2 cellular contexts compared by ENCODE assay signal in the genomic region with DNA sequence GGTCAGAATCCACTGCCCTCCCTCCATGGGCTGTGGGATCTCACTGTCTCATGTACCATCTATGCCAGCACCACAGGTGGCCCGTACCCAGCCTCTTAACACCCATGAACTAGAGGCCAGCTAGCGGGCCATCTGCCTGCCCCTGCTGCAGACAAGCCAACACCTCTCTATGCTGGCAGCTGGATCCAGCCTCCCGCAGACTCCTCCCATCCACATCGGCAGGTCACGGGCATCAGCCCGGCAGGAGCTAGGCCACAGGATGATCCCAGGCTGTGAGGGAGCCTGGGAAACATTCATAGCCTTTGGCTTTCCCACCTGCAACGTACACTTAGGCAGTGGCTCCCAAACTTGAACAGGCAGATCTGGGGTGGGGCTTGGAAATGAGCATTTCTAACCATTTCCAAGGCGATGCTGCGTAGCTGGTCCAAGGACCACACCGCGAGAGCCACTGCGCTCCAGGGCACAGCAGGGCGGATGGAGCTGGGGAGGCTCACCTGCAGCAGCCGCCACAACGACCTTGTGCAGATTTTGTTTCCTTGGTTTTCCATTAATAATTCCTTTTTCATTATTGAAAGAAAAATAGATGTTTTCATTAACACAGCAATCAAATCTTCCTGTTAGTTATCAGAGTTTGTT.
TF ChIP-seq lines count a peak whose summit lies in the region.

No MANE protein-coding gene starts in this region.

TF ChIP-seq in HepG2, 621 proteins besides CTCF, POLR2A, EP300 and RAD21:
- TF ChIP-seq, protein P1, sequence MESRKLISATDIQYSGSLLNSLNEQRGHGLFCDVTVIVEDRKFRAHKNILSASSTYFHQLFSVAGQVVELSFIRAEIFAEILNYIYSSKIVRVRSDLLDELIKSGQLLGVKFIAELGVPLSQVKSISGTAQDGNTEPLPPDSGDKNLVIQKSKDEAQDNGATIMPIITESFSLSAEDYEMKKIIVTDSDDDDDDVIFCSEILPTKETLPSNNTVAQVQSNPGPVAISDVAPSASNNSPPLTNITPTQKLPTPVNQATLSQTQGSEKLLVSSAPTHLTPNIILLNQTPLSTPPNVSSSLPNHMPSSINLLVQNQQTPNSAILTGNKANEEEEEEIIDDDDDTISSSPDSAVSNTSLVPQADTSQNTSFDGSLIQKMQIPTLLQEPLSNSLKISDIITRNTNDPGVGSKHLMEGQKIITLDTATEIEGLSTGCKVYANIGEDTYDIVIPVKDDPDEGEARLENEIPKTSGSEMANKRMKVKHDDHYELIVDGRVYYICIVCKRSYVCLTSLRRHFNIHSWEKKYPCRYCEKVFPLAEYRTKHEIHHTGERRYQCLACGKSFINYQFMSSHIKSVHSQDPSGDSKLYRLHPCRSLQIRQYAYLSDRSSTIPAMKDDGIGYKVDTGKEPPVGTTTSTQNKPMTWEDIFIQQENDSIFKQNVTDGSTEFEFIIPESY (CRISPR knock-in tag; IDR thresholded peaks at IDR 0.05): peak; percentile 79
- TF ChIP-seq MAZ (IDR thresholded peaks at IDR 0.05; ENCODE audit: borderline replicate concordance, low read depth, low read length) (no peak), MAZ (CRISPR knock-in tag; IDR thresholded peaks at IDR 0.05; ENCODE audit: low read depth) (no peak), ZBTB3 (CRISPR knock-in tag; IDR thresholded peaks at IDR 0.05; ENCODE audit: borderline replicate concordance, low read depth) (no peak), SP5 (CRISPR knock-in tag; IDR thresholded peaks at IDR 0.05; ENCODE audit: borderline replicate concordance, low read depth) (no peak), DMAP1 (CRISPR knock-in tag; IDR thresholded peaks at IDR 0.05) (no peak), TRIM24 (CRISPR knock-in tag; IDR thresholded peaks at IDR 0.05) (no peak), CBX5 (CRISPR knock-in tag; IDR thresholded peaks at IDR 0.05; ENCODE audit: borderline replicate concordance) (no peak), ZNF761 (CRISPR knock-in tag; conservative IDR thresholded peaks at IDR 0.05) (no peak)

TF ChIP-seq in WTC11, 78 proteins besides CTCF, POLR2A, EP300 and RAD21:
- TF ChIP-seq, protein P2, sequence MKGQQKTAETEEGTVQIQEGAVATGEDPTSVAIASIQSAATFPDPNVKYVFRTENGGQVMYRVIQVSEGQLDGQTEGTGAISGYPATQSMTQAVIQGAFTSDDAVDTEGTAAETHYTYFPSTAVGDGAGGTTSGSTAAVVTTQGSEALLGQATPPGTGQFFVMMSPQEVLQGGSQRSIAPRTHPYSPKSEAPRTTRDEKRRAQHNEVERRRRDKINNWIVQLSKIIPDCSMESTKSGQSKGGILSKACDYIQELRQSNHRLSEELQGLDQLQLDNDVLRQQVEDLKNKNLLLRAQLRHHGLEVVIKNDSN (CRISPR knock-in tag; IDR thresholded peaks at IDR 0.05): no peak
- TF ChIP-seq GABPB1 (CRISPR knock-in tag; IDR thresholded peaks at IDR 0.05) (no peak), NFE2L1 (CRISPR knock-in tag; IDR thresholded peaks at IDR 0.05) (no peak)
TF ChIP-seq in WTC11: peak in this region for 0.
